2 cellular contexts compared by ENCODE assay signal in the genomic region with DNA sequence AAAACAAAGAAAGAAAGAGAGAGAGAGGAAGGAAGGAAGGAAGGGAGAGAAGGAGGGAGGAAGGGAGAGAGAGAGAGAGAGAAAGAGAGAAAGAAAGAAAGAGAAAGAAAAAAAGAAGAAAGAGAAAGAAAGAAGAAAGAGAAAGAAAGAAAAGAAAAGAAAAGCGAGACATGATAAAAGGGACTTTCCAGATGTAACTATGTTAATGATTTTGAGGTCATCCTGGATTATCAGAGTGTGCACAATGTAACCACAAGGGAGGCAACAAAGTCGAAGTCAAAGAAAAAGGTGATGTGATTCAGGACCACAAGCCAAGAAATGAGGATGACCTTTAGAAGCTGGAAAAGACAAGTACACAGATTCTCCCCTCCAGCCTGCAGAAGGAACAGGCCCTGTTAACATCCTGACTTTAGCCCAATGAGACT.
TF ChIP-seq lines count a peak whose summit lies in the region.

No MANE protein-coding gene starts in this region.

TF ChIP-seq in HEK293, 187 proteins besides CTCF, POLR2A, EP300 and RAD21 (continues in another document):
- no peak for TF ChIP-seq ZNF266 (tag by site-specific recombination; IDR thresholded peaks at IDR 0.05; ENCODE audit: low read depth)
- peak; percentile 93 for TF ChIP-seq ZNF366 (tag by site-specific recombination; conservative IDR thresholded peaks at IDR 0.05)
- no peak for TF ChIP-seq ZNF426 (tag by site-specific recombination; IDR thresholded peaks at IDR 0.05)
- no peak for TF ChIP-seq ZNF792 (tag by site-specific recombination; IDR thresholded peaks at IDR 0.05)
- TF ChIP-seq, protein P1, sequence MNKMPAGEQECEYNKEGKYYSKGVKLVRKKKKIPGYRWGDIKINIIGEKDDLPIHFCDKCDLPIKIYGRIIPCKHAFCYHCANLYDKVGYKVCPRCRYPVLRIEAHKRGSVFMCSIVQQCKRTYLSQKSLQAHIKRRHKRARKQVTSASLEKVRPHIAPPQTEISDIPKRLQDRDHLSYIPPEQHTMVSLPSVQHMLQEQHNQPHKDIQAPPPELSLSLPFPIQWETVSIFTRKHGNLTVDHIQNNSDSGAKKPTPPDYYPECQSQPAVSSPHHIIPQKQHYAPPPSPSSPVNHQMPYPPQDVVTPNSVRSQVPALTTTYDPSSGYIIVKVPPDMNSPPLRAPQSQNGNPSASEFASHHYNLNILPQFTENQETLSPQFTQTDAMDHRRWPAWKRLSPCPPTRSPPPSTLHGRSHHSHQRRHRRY (tag by site-specific recombination; IDR thresholded peaks at IDR 0.05): no peak
- TF ChIP-seq KLF8 (tag by site-specific recombination; IDR thresholded peaks at IDR 0.05): peak; percentile 31; the same call in 1 of the 2 replicates
- peak; percentile 94 for TF ChIP-seq PRDM1 (tag by site-specific recombination; IDR thresholded peaks at IDR 0.05)
- TF ChIP-seq, protein P2, sequence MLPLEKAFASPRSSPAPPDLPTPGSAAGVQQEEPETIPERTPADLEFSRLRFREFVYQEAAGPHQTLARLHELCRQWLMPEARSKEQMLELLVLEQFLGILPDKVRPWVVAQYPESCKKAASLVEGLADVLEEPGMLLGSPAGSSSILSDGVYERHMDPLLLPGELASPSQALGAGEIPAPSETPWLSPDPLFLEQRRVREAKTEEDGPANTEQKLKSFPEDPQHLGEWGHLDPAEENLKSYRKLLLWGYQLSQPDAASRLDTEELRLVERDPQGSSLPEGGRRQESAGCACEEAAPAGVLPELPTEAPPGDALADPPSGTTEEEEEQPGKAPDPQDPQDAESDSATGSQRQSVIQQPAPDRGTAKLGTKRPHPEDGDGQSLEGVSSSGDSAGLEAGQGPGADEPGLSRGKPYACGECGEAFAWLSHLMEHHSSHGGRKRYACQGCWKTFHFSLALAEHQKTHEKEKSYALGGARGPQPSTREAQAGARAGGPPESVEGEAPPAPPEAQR (tag by site-specific recombination; IDR thresholded peaks at IDR 0.05): no peak
- no peak for TF ChIP-seq BCL11A (tag by site-specific recombination; IDR thresholded peaks at IDR 0.05; ENCODE audit: low read depth)
- TF ChIP-seq, protein P3, sequence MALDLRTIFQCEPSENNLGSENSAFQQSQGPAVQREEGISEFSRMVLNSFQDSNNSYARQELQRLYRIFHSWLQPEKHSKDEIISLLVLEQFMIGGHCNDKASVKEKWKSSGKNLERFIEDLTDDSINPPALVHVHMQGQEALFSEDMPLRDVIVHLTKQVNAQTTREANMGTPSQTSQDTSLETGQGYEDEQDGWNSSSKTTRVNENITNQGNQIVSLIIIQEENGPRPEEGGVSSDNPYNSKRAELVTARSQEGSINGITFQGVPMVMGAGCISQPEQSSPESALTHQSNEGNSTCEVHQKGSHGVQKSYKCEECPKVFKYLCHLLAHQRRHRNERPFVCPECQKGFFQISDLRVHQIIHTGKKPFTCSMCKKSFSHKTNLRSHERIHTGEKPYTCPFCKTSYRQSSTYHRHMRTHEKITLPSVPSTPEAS (tag by site-specific recombination; IDR thresholded peaks at IDR 0.05): peak; percentile 64
- TF ChIP-seq ZNF768 (tag by site-specific recombination; IDR thresholded peaks at IDR 0.05): no peak
- no peak for TF ChIP-seq ZNF175 (tag by site-specific recombination; IDR thresholded peaks at IDR 0.05)
- TF ChIP-seq, protein P4, sequence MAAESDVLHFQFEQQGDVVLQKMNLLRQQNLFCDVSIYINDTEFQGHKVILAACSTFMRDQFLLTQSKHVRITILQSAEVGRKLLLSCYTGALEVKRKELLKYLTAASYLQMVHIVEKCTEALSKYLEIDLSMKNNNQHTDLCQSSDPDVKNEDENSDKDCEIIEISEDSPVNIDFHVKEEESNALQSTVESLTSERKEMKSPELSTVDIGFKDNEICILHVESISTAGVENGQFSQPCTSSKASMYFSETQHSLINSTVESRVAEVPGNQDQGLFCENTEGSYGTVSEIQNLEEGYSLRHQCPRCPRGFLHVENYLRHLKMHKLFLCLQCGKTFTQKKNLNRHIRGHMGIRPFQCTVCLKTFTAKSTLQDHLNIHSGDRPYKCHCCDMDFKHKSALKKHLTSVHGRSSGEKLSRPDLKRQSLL (tag by site-specific recombination; IDR thresholded peaks at IDR 0.05): no peak
- TF ChIP-seq, protein P5, sequence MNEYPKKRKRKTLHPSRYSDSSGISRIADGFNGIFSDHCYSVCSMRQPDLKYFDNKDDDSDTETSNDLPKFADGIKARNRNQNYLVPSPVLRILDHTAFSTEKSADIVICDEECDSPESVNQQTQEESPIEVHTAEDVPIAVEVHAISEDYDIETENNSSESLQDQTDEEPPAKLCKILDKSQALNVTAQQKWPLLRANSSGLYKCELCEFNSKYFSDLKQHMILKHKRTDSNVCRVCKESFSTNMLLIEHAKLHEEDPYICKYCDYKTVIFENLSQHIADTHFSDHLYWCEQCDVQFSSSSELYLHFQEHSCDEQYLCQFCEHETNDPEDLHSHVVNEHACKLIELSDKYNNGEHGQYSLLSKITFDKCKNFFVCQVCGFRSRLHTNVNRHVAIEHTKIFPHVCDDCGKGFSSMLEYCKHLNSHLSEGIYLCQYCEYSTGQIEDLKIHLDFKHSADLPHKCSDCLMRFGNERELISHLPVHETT (tag by site-specific recombination; IDR thresholded peaks at IDR 0.05): no peak
- TF ChIP-seq, protein P6, sequence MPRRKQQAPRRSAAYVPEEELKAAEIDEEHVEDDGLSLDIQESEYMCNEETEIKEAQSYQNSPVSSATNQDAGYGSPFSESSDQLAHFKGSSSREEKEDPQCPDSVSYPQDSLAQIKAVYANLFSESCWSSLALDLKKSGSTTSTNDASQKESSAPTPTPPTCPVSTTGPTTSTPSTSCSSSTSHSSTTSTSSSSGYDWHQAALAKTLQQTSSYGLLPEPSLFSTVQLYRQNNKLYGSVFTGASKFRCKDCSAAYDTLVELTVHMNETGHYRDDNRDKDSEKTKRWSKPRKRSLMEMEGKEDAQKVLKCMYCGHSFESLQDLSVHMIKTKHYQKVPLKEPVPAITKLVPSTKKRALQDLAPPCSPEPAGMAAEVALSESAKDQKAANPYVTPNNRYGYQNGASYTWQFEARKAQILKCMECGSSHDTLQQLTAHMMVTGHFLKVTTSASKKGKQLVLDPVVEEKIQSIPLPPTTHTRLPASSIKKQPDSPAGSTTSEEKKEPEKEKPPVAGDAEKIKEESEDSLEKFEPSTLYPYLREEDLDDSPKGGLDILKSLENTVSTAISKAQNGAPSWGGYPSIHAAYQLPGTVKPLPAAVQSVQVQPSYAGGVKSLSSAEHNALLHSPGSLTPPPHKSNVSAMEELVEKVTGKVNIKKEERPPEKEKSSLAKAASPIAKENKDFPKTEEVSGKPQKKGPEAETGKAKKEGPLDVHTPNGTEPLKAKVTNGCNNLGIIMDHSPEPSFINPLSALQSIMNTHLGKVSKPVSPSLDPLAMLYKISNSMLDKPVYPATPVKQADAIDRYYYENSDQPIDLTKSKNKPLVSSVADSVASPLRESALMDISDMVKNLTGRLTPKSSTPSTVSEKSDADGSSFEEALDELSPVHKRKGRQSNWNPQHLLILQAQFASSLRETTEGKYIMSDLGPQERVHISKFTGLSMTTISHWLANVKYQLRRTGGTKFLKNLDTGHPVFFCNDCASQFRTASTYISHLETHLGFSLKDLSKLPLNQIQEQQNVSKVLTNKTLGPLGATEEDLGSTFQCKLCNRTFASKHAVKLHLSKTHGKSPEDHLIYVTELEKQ (tag by site-specific recombination; IDR thresholded peaks at IDR 0.05; ENCODE audit: borderline replicate concordance): 0 out of 2 replicates have a peak, but pooled peaks have one; percentile 20

TF ChIP-seq in GM12878, 131 proteins besides CTCF, POLR2A, EP300 and RAD21 (continues in another document):
- TF ChIP-seq, protein P7, sequence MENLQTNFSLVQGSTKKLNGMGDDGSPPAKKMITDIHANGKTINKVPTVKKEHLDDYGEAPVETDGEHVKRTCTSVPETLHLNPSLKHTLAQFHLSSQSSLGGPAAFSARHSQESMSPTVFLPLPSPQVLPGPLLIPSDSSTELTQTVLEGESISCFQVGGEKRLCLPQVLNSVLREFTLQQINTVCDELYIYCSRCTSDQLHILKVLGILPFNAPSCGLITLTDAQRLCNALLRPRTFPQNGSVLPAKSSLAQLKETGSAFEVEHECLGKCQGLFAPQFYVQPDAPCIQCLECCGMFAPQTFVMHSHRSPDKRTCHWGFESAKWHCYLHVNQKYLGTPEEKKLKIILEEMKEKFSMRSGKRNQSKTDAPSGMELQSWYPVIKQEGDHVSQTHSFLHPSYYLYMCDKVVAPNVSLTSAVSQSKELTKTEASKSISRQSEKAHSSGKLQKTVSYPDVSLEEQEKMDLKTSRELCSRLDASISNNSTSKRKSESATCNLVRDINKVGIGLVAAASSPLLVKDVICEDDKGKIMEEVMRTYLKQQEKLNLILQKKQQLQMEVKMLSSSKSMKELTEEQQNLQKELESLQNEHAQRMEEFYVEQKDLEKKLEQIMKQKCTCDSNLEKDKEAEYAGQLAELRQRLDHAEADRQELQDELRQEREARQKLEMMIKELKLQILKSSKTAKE (IDR thresholded peaks at IDR 0.05; ENCODE audit: low read depth, poor library complexity, severe bottlenecking): no peak
- TF ChIP-seq YY1 (IDR thresholded peaks at IDR 0.05; ENCODE audit: low read depth, low read length) (no peak), EED (IDR thresholded peaks at IDR 0.05; ENCODE audit: low read depth) (0 out of 2 replicates have a peak, but pooled peaks have one; percentile 41), RFX5 (IDR thresholded peaks at IDR 0.05; ENCODE audit: low read depth, low read length) (no peak), CHD2 (IDR thresholded peaks at IDR 0.05; ENCODE audit: borderline replicate concordance, low read depth, low read length) (no peak), WRNIP1 (IDR thresholded peaks at IDR 0.05; ENCODE audit: borderline replicate concordance, low read depth, low read length) (no peak), FOS (IDR thresholded peaks at IDR 0.05; ENCODE audit: borderline replicate concordance, extremely low read depth, insufficient read length) (no peak), BRCA1 (IDR thresholded peaks at IDR 0.05; ENCODE audit: low read depth, low read length) (no peak), MTA2 (IDR thresholded peaks at IDR 0.05; ENCODE audit: low read depth) (peak; percentile 90), ZNF207 (IDR thresholded peaks at IDR 0.05; ENCODE audit: borderline replicate concordance) (no peak), DPF2 (IDR thresholded peaks at IDR 0.05) (no peak), TAF1 (IDR thresholded peaks at IDR 0.05; ENCODE audit: borderline replicate concordance, low read depth, low read length) (no peak), NR2F1 (conservative IDR thresholded peaks at IDR 0.05) (peak; percentile 88), IKZF2 (IDR thresholded peaks at IDR 0.05) (peak; percentile 67 to 73; a peak in 3 of 4 replicates), SUPT20H (IDR thresholded peaks at IDR 0.05; ENCODE audit: borderline replicate concordance, control insufficient read depth, low read depth, low read length) (no peak), SMC3 (IDR thresholded peaks at IDR 0.05; ENCODE audit: borderline replicate concordance, low read length) (no peak), KLF5 (IDR thresholded peaks at IDR 0.05; ENCODE audit: partially characterized antibody) (no peak), EZH2 (IDR thresholded peaks at IDR 0.05; ENCODE audit: borderline replicate concordance, control insufficient read depth, low read depth, low read length) (no peak), ZZZ3 (IDR thresholded peaks at IDR 0.05; ENCODE audit: control insufficient read depth, insufficient read length, low read depth) (no peak), ZNF217 (IDR thresholded peaks at IDR 0.05) (no peak), CREB1 (IDR thresholded peaks at IDR 0.05; ENCODE audit: low read depth) (no peak), EGR1 (IDR thresholded peaks at IDR 0.05; ENCODE audit: borderline replicate concordance in 1 of 2, low read depth in 2 of 2, low read length in 2 of 2) (no peak), PAX8 (IDR thresholded peaks at IDR 0.05) (no peak), SIX5 (IDR thresholded peaks at IDR 0.05; ENCODE audit: low read depth, low read length, severe bottlenecking) (no peak), NFYA (IDR thresholded peaks at IDR 0.05; ENCODE audit: borderline replicate concordance, low read depth, low read length) (no peak), BMI1 (IDR thresholded peaks at IDR 0.05; ENCODE audit: borderline replicate concordance) (no peak; the same call in 1 of the 2 replicates)
- TF ChIP-seq, protein P8, sequence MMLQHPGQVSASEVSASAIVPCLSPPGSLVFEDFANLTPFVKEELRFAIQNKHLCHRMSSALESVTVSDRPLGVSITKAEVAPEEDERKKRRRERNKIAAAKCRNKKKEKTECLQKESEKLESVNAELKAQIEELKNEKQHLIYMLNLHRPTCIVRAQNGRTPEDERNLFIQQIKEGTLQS (IDR thresholded peaks at IDR 0.05; ENCODE audit: borderline replicate concordance, extremely low read depth, low read depth, low read length): no peak
- TF ChIP-seq, protein P9, sequence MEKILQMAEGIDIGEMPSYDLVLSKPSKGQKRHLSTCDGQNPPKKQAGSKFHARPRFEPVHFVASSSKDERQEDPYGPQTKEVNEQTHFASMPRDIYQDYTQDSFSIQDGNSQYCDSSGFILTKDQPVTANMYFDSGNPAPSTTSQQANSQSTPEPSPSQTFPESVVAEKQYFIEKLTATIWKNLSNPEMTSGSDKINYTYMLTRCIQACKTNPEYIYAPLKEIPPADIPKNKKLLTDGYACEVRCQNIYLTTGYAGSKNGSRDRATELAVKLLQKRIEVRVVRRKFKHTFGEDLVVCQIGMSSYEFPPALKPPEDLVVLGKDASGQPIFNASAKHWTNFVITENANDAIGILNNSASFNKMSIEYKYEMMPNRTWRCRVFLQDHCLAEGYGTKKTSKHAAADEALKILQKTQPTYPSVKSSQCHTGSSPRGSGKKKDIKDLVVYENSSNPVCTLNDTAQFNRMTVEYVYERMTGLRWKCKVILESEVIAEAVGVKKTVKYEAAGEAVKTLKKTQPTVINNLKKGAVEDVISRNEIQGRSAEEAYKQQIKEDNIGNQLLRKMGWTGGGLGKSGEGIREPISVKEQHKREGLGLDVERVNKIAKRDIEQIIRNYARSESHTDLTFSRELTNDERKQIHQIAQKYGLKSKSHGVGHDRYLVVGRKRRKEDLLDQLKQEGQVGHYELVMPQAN (conservative IDR thresholded peaks at IDR 0.05): no peak
- TF ChIP-seq, protein P10, sequence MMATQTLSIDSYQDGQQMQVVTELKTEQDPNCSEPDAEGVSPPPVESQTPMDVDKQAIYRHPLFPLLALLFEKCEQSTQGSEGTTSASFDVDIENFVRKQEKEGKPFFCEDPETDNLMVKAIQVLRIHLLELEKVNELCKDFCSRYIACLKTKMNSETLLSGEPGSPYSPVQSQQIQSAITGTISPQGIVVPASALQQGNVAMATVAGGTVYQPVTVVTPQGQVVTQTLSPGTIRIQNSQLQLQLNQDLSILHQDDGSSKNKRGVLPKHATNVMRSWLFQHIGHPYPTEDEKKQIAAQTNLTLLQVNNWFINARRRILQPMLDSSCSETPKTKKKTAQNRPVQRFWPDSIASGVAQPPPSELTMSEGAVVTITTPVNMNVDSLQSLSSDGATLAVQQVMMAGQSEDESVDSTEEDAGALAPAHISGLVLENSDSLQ (IDR thresholded peaks at IDR 0.05): no peak
- TF ChIP-seq, protein P11, sequence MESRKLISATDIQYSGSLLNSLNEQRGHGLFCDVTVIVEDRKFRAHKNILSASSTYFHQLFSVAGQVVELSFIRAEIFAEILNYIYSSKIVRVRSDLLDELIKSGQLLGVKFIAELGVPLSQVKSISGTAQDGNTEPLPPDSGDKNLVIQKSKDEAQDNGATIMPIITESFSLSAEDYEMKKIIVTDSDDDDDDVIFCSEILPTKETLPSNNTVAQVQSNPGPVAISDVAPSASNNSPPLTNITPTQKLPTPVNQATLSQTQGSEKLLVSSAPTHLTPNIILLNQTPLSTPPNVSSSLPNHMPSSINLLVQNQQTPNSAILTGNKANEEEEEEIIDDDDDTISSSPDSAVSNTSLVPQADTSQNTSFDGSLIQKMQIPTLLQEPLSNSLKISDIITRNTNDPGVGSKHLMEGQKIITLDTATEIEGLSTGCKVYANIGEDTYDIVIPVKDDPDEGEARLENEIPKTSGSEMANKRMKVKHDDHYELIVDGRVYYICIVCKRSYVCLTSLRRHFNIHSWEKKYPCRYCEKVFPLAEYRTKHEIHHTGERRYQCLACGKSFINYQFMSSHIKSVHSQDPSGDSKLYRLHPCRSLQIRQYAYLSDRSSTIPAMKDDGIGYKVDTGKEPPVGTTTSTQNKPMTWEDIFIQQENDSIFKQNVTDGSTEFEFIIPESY (IDR thresholded peaks at IDR 0.05): no peak
